8 cellular contexts compared by ENCODE assay signal in genomic region chr18:61322265-61322873, GRCh38. TPM values are rescaled to one million over a fixed set of nuclear protein-coding genes. Genes with fewer than 3 reads are reported as not detected.
A peak's percentile ranks its signal among the peaks of the same experiment; 100 is the strongest.
DNase-seq lines count a peak whose midpoint lies in the region; ATAC-seq, FAIRE-seq and TF ChIP-seq lines count a peak whose summit lies in the region.

No MANE protein-coding gene starts in this region.

- 18% methylated on average over 9 of the region's 9 CpGs for WGBS in A549 (ENCODE audit: missing lambda C conversion rate)
- WGBS in aorta, 2 donors, result 16 to 18% methylated on average over 9 of the region's 9 CpGs

- CTCF ChIA-PET in A549 (lab: Yijun Ruan, JAX), result interaction anchor here (0.5 to 1.6 kb wide), 9 partner anchors 10 to 809 kb away, joined by 3 to 7 read pairs (median 3); partner anchors contain the start of gene CDH20
- CTCF ChIA-PET in naive thymus-derived CD4-positive, alpha-beta T cell (lab: Charles Lee), result no interaction called here

- ATAC-seq in A549 (peak; percentile 74 to 94; a peak in 5 of 6 replicates), HG02571 (IDR thresholded peaks at IDR 0.05; ENCODE audit: unreplicated experiment) (peak; percentile 84), aorta (ENCODE audit: low FRiP score) (peak; percentile 63)
- peak; percentile 41 for ATAC-seq in naive thymus-derived CD4-positive, alpha-beta T cell

- H3K9me3 ChIP-seq in A549, result no peaks in the 10 kb centered on the region
- no peaks in the 10 kb centered on the region for H3K9me3 ChIP-seq in naive thymus-derived CD4-positive, alpha-beta T cell (ENCODE audit: control insufficient read depth in 2 of 3, low read length in 3 of 3)
- peaks cover 8% of the 10 kb centered on the region for H3K9me3 ChIP-seq in aorta (ENCODE audit: control insufficient read depth, low read length)

- no peak for TF ChIP-seq EP300 in A549 (IDR thresholded peaks at IDR 0.05)

- H3K27ac Mint-ChIP-seq in naive thymus-derived CD4-positive, alpha-beta T cell, result no peak overlapping the region

- peak; percentile 47 to 75 for TF ChIP-seq RAD21 in A549 (conservative IDR thresholded peaks at IDR 0.05 in 1 of 2, IDR thresholded peaks at IDR 0.05 in 1 of 2)

- H3K9me3 Mint-ChIP-seq in naive thymus-derived CD4-positive, alpha-beta T cell, result peaks cover 0 to 23% (median 5%) of the 10 kb centered on the region in 11 donors

- H3K36me3 ChIP-seq in naive thymus-derived CD4-positive, alpha-beta T cell (ENCODE audit: control insufficient read depth in 2 of 3, insufficient read depth in 3 of 3, low read length in 3 of 3), result no peaks in the 10 kb centered on the region
- no peaks in the 10 kb centered on the region for H3K36me3 ChIP-seq in aorta (ENCODE audit: control insufficient read depth in 1 of 2, insufficient read depth in 2 of 2, low read length in 1 of 2)

- no peaks in the 10 kb centered on the region for H3K4me1 ChIP-seq in A549
- no peaks in the 10 kb centered on the region for H3K4me1 ChIP-seq in naive thymus-derived CD4-positive, alpha-beta T cell (ENCODE audit: control insufficient read depth in 2 of 2, insufficient read depth in 2 of 2, low read length in 2 of 2)
- no peaks in the 10 kb centered on the region for H3K4me1 ChIP-seq in aorta (ENCODE audit: control insufficient read depth in 1 of 2, insufficient read depth in 2 of 2, low read length in 2 of 2)

- no peak for FAIRE-seq in A549 (lab: Jason Lieb, UNC)

- no peak overlapping the region for H3K27ac ChIP-seq in A549
- no peak overlapping the region for H3K27ac ChIP-seq in naive thymus-derived CD4-positive, alpha-beta T cell (ENCODE audit: low read depth, low read length)
- H3K27ac ChIP-seq in aorta (ENCODE audit: low read depth in 1 of 2, low read length in 2 of 2), result no peak overlapping the region

- H3K4me3 ChIP-seq in A549 (no peak overlapping the region), GM12875 (ENCODE audit: low read depth, low read length) (no peak overlapping the region), aorta (ENCODE audit: low read length in 2 of 2) (no peak overlapping the region)
- no peak overlapping the region for H3K4me3 ChIP-seq in naive thymus-derived CD4-positive, alpha-beta T cell (ENCODE audit: low read length)

- no peak for TF ChIP-seq POLR2A in A549 (IDR thresholded peaks at IDR 0.05; ENCODE audit: low read length)

- DNase-seq in A549 (ENCODE audit: low read depth in 1 of 2, low spot score in 1 of 2), result peak; percentile 5 to 32
- peak; percentile 52 for DNase-seq in M059J (ENCODE audit: low read depth)
- peak; percentile 50 for DNase-seq in SKM-1 treated with dmso at 0.1 percent for 144 hours (lab: John Stamatoyannopoulos, UW; ENCODE audit: unreplicated experiment)
- peak; percentile 53 for DNase-seq in epidermal melanocyte (ENCODE audit: insufficient read length, low spot score)
- DNase-seq in naive thymus-derived CD4-positive, alpha-beta T cell, result peak in 1 of 9 donors; percentile 45
- DNase-seq in aorta, result peak; percentile 45 to 73

- intact Hi-C loops in naive thymus-derived CD4-positive, alpha-beta T cell (cut with micrococcal nuclease), result loop anchor here in 1 of 2 donors (2.0 kb wide), 1 partner anchor 180 kb away; no protein-coding TSS in a partner anchor
- intact Hi-C loops in aorta (cut with DNase I), result no loop called here

- no peaks in the 10 kb centered on the region for H3K4me1 Mint-ChIP-seq in naive thymus-derived CD4-positive, alpha-beta T cell

- peaks cover 0 to 17% (median 6%) of the 10 kb centered on the region in 5 donors for H3K27me3 Mint-ChIP-seq in naive thymus-derived CD4-positive, alpha-beta T cell

- no peak overlapping the region for H3K4me3 Mint-ChIP-seq in naive thymus-derived CD4-positive, alpha-beta T cell

- H3K36me3 Mint-ChIP-seq in naive thymus-derived CD4-positive, alpha-beta T cell, result no peaks in the 10 kb centered on the region

- TF ChIP-seq CTCF in A549 (IDR thresholded peaks at IDR 0.05) (peak; percentile 35), GM12875 (IDR thresholded peaks at IDR 0.05; ENCODE audit: borderline replicate concordance, insufficient read depth, low read depth, low read length) (peak; percentile 84)

- no peaks in the 10 kb centered on the region for H3K27me3 ChIP-seq in naive thymus-derived CD4-positive, alpha-beta T cell (ENCODE audit: control insufficient read depth in 2 of 2, insufficient read depth in 2 of 2, low read length in 2 of 2)
- H3K27me3 ChIP-seq in aorta (ENCODE audit: control insufficient read depth in 1 of 2, insufficient read depth in 2 of 2, low read length in 1 of 2), result peaks cover 0 to 1% of the 10 kb centered on the region in 2 donors

- H3K4me2 ChIP-seq in A549, result no peak overlapping the region

- POLR2A ChIA-PET in A549 (lab: Yijun Ruan, JAX), result no interaction called here
- POLR2A ChIA-PET in naive thymus-derived CD4-positive, alpha-beta T cell (lab: Charles Lee), result no interaction called here

TF ChIP-seq in A549, 52 proteins besides CTCF, POLR2A, EP300 and RAD21:
- TF ChIP-seq SMC3 (IDR thresholded peaks at IDR 0.05) (peak; percentile 13; the same call in 1 of the 3 replicates), RNF2 (IDR thresholded peaks at IDR 0.05; ENCODE audit: borderline replicate concordance, low read depth) (no peak)

RNA-seq across cellular contexts. Expression of gene CDH20, which starts 10.9 kb away (rescaled TPM):
- polyA plus RNA-seq in A549 (2011; rRNA removed), result not detected in 2 replicates
- polyA plus RNA-seq in A549 (2012; cell fraction: cytosol; rRNA removed), result not detected in 2 replicates
- not detected in 2 replicates for polyA plus RNA-seq in A549 (2012; cell fraction: nucleus; rRNA removed)
- not detected in 3 replicates for polyA plus RNA-seq in A549 (2017; fragmentation: RNase III; extraction: RNeasy Plus Mini Kit Qiagen cat#74134 plus additional on column Dnase treatment)
- not detected in 2 replicates for polyA minus RNA-seq in A549 (2011; rRNA and poly(A)+ RNA removed)
- not detected in 2 replicates for total RNA-seq in M059J (2014; rRNA removed; shearing (Covaris generic))
- total RNA-seq in naive thymus-derived CD4-positive, alpha-beta T cell, result under 1 TPM in 2 of 5 experiments, not detected in 3; 0.40 to 0.44 TPM
- polyA plus RNA-seq in naive thymus-derived CD4-positive, alpha-beta T cell, result under 1 TPM in 1 of 2 donors, not detected in 1; 0.15 TPM
- total RNA-seq in aorta, result not detected
- under 1 TPM in 1 of 2 donors, not detected in 1; 0.10 TPM for polyA plus RNA-seq in aorta
